ENCODE assay signal across 8 cellular contexts in genomic region chr5:6711409-6712135, GRCh38.
DNase-seq lines count a peak whose midpoint lies in the region; TF ChIP-seq lines count a peak whose summit lies in the region.

No MANE protein-coding gene starts in this region.

- peaks cover 19% of the 10 kb centered on the region for H3K36me3 ChIP-seq in DOHH2 (ENCODE audit: control insufficient read depth, low read length)
- no peaks in the 10 kb centered on the region for H3K36me3 ChIP-seq in KMS-11 (ENCODE audit: insufficient read depth)
- H3K36me3 ChIP-seq in duodenal mucosa (ENCODE audit: control insufficient read depth in 1 of 2, insufficient read depth in 2 of 2, low read length in 2 of 2) = no peaks in the 10 kb centered on the region
- no peaks in the 10 kb centered on the region for H3K36me3 ChIP-seq in neutrophil

- peak overlapping the region; percentile 93 for H3K4me2 ChIP-seq in DOHH2 (ENCODE audit: low read length)
- H3K4me2 ChIP-seq in KMS-11 = peak overlapping the region; percentile 85

- TF ChIP-seq CTCF in DOHH2 (IDR thresholded peaks at IDR 0.05; ENCODE audit: low read depth, low read length, poor library complexity, severe bottlenecking) (no peak), KMS-11 (conservative IDR thresholded peaks at IDR 0.05; ENCODE audit: low read depth, low read length) (no peak), neutrophil (IDR thresholded peaks at IDR 0.05) (no peak)

- H3F3A ChIP-seq in DOHH2 (ENCODE audit: control insufficient read depth, insufficient read depth) = peaks cover 3% of the 10 kb centered on the region; the same call in 1 of the 2 replicates

- peaks cover 25% of the 10 kb centered on the region for H3K79me2 ChIP-seq in DOHH2 (ENCODE audit: control insufficient read depth, low read length)
- H3K79me2 ChIP-seq in KMS-11 (ENCODE audit: insufficient read depth, low read depth) = peaks cover 21% of the 10 kb centered on the region

- H3K9me3 ChIP-seq in DOHH2 (ENCODE audit: control insufficient read depth, insufficient read depth, low read length) = no peaks in the 10 kb centered on the region
- H3K9me3 ChIP-seq in duodenal mucosa (ENCODE audit: control insufficient read depth in 1 of 2, low read length in 2 of 2) = no peaks in the 10 kb centered on the region
- no peaks in the 10 kb centered on the region for H3K9me3 ChIP-seq in neutrophil

- DNase-seq in globus pallidus (ENCODE audit: low spot score) (no peak), cortex of kidney (lab: John Stamatoyannopoulos, UW) (no peak), islet precursor cell (no peak), NOMO-1 treated with dmso at 0.1 percent for 144 hours (lab: John Stamatoyannopoulos, UW; ENCODE audit: unreplicated experiment) (no peak)

- H4K20me1 ChIP-seq in DOHH2 (ENCODE audit: control insufficient read depth, insufficient read depth, low read depth, low read length) = peaks cover 15% of the 10 kb centered on the region
- peaks cover 18% of the 10 kb centered on the region for H4K20me1 ChIP-seq in KMS-11 (ENCODE audit: insufficient read depth)

- H3K27ac ChIP-seq in DOHH2 (ENCODE audit: low read depth, low read length) (peak overlapping the region; percentile 83), KMS-11 (peak overlapping the region; percentile 100), duodenal mucosa (ENCODE audit: low read depth, low read length) (peak overlapping the region; percentile 98), neutrophil (peak overlapping the region; percentile 96)

- H3K9ac ChIP-seq in KMS-11 = peak overlapping the region; percentile 100
- H3K9ac ChIP-seq in duodenal mucosa (ENCODE audit: low read depth in 1 of 2, low read length in 2 of 2) = peak overlapping the region in 1 of 2 donors; percentile 79

- H3K9me2 ChIP-seq in DOHH2 (replicated peaks; ENCODE audit: control insufficient read depth, low read length) = no peaks in the 10 kb centered on the region

- H3K4me1 ChIP-seq in DOHH2 (ENCODE audit: control insufficient read depth, low read length) = peaks cover 34% of the 10 kb centered on the region
- peaks cover 34% of the 10 kb centered on the region for H3K4me1 ChIP-seq in KMS-11 (ENCODE audit: low read depth, poor library complexity, severe bottlenecking)
- peaks cover 21 to 25% of the 10 kb centered on the region in 2 donors for H3K4me1 ChIP-seq in duodenal mucosa (ENCODE audit: control insufficient read depth in 1 of 2, insufficient read depth in 2 of 2, low read length in 2 of 2)
- peaks cover 28 to 31% of the 10 kb centered on the region in 2 experiments for H3K4me1 ChIP-seq in neutrophil (ENCODE audit: control insufficient read depth in 1 of 2, insufficient read depth in 1 of 2, low read depth in 1 of 2, low read length in 1 of 2)

- peak overlapping the region; percentile 48 for H2AFZ ChIP-seq in KMS-11 (ENCODE audit: low read depth)

- peak overlapping the region; percentile 83 for H3K4me3 ChIP-seq in DOHH2 (ENCODE audit: low read length)
- H3K4me3 ChIP-seq in KMS-11 (IDR thresholded peaks at IDR 0.05; ENCODE audit: insufficient read depth, low read depth, low read length) = no peak overlapping the region
- peak overlapping the region; percentile 74 to 80 for H3K4me3 ChIP-seq in duodenal mucosa (ENCODE audit: low read depth in 1 of 2, low read length in 2 of 2)
- H3K4me3 ChIP-seq in neutrophil (ENCODE audit: low read depth in 1 of 2, low read length in 1 of 2) = peak overlapping the region; percentile 71 to 100

- H3K27me3 ChIP-seq in DOHH2 (ENCODE audit: control insufficient read depth, low read length) = no peaks in the 10 kb centered on the region
- no peaks in the 10 kb centered on the region for H3K27me3 ChIP-seq in KMS-11 (ENCODE audit: insufficient read depth, low read depth)
- H3K27me3 ChIP-seq in duodenal mucosa (ENCODE audit: control insufficient read depth in 1 of 2, insufficient read depth in 2 of 2, low read length in 2 of 2) = no peaks in the 10 kb centered on the region
- peaks cover 50% of the 10 kb centered on the region for H3K27me3 ChIP-seq in neutrophil
